In genomic region chr1:53294557-53294956, GRCh38 we compare ENCODE assay signal across 9 cellular contexts. TPM values are rescaled to one million over a fixed set of nuclear protein-coding genes. Genes with fewer than 3 reads are reported as not detected.
DNase-seq lines count a peak whose midpoint lies in the region; ATAC-seq, FAIRE-seq and TF ChIP-seq lines count a peak whose summit lies in the region.
"Had no signal": no experiment of that assay in that cellular context is flagged by ENCODE, and none has a peak within 500 bp of the region (broad histone marks: within the 10 kb centered on the region; RNA-seq: fewer than 3 reads in every experiment).

No MANE protein-coding gene starts in this region.

- peak; percentile 58 for FAIRE-seq in keratinocyte (lab: Jason Lieb, UNC)

- H3K9me1 ChIP-seq in keratinocyte (ENCODE audit: control insufficient read depth, extremely low read depth, insufficient read depth, low read length) = no peaks in the 10 kb centered on the region

- H3K79me2 ChIP-seq in SK-N-SH (ENCODE audit: insufficient read depth) (no peaks in the 10 kb centered on the region), keratinocyte (ENCODE audit: control insufficient read depth, insufficient read depth, low read length) (peaks cover 21% of the 10 kb centered on the region)

- H3K27me3 Mint-ChIP-seq in activated T-cell treated with anti-CD3 and anti-CD28 coated beads, Interleukin-2, amount 50 U/mL, for 24 hours = no peaks in the 10 kb centered on the region

- no peaks in the 10 kb centered on the region for H4K20me1 ChIP-seq in SK-N-SH (ENCODE audit: insufficient read depth)
- H4K20me1 ChIP-seq in keratinocyte (ENCODE audit: control insufficient read depth, extremely low read depth, insufficient read depth, low read length) = no peaks in the 10 kb centered on the region

- TF ChIP-seq CTCF in SK-N-SH (IDR thresholded peaks at IDR 0.05) = no peak
- no peak for TF ChIP-seq CTCF in keratinocyte (optimal IDR thresholded peaks at IDR 0.05 in 1 of 3, IDR thresholded peaks at IDR 0.05 in 1 of 3, conservative IDR thresholded peaks at IDR 0.05 in 1 of 3; ENCODE audit: extremely low read depth in 1 of 3, insufficient read depth in 2 of 3, low read length in 3 of 3)
- TF ChIP-seq CTCF in thoracic aorta (IDR thresholded peaks at IDR 0.05) = no peak
- TF ChIP-seq CTCF in colonic mucosa (IDR thresholded peaks at IDR 0.05) = no peak
- no peak for TF ChIP-seq CTCF in prostate gland (IDR thresholded peaks at IDR 0.05)

- H3K27me3 ChIP-seq in SK-N-SH (ENCODE audit: insufficient read depth) (no peaks in the 10 kb centered on the region), keratinocyte (ENCODE audit: control insufficient read depth, extremely low read depth, insufficient read depth, low read length) (no peaks in the 10 kb centered on the region), thoracic aorta (replicated peaks; ENCODE audit: insufficient read depth) (no peaks in the 10 kb centered on the region), colonic mucosa (no peaks in the 10 kb centered on the region), prostate gland (replicated peaks; ENCODE audit: insufficient read depth) (no peaks in the 10 kb centered on the region)
- H3K27me3 ChIP-seq: vagina had no signal

- no peaks in the 10 kb centered on the region for H3K9me3 Mint-ChIP-seq in activated T-cell treated with anti-CD3 and anti-CD28 coated beads, Interleukin-2, amount 50 U/mL, for 24 hours

- TF ChIP-seq RAD21 in SK-N-SH (IDR thresholded peaks at IDR 0.05; ENCODE audit: low read length) = no peak

- intact Hi-C loops in colonic mucosa (cut with DNase I) (no loop called here), prostate gland (cut with DNase I) (no loop called here)

- H3K4me3 ChIP-seq in SK-N-SH (ENCODE audit: low read depth in 2 of 2, low read length in 1 of 2) (no peak overlapping the region), keratinocyte (ENCODE audit: control insufficient read depth in 2 of 3, extremely low read depth in 1 of 3, insufficient read depth in 2 of 3, low read depth in 1 of 3, low read length in 3 of 3) (no peak overlapping the region), thoracic aorta (no peak overlapping the region), colonic mucosa (no peak overlapping the region), prostate gland (no peak overlapping the region)
- H3K4me3 ChIP-seq: vagina had no signal

- DNase-seq in SK-N-SH (no peak), keratinocyte (ENCODE audit: low read depth, low spot score) (no peak), thoracic aorta (ENCODE audit: low spot score) (no peak), colonic mucosa (no peak), prostate gland (ENCODE audit: low spot score) (no peak), cerebellar nuclear complex (lab: John Stamatoyannopoulos, UW) (no peak)
- peak; percentile 56 for DNase-seq in activated T-cell treated with anti-CD3 and anti-CD28 coated beads, Interleukin-2, amount 50 U/mL, for 24 hours

- no peak for TF ChIP-seq POLR2A in prostate gland (IDR thresholded peaks at IDR 0.05)

- H3K36me3 ChIP-seq in SK-N-SH (replicated peaks in 1 of 2; ENCODE audit: control insufficient read depth in 1 of 2, insufficient read depth in 2 of 2, low read length in 1 of 2) = no peaks in the 10 kb centered on the region
- H3K36me3 ChIP-seq in keratinocyte (ENCODE audit: control insufficient read depth in 2 of 2, extremely low read depth in 1 of 2, insufficient read depth in 2 of 2, low read length in 2 of 2) = peaks cover 2 to 3% of the 10 kb centered on the region in 2 experiments
- no peaks in the 10 kb centered on the region for H3K36me3 ChIP-seq in thoracic aorta
- no peaks in the 10 kb centered on the region for H3K36me3 ChIP-seq in colonic mucosa
- no peaks in the 10 kb centered on the region for H3K36me3 ChIP-seq in prostate gland
- H3K36me3 ChIP-seq: vagina had no signal

- H3K9ac ChIP-seq in SK-N-SH = no peak overlapping the region
- H3K9ac ChIP-seq in keratinocyte (ENCODE audit: control insufficient read depth, extremely low read depth, insufficient read depth, low read length) = no peak overlapping the region
- H3K9ac ChIP-seq in colonic mucosa (ENCODE audit: low read depth in 2 of 2, low read length in 2 of 2) = no peak overlapping the region

- no peaks in the 10 kb centered on the region for H3K9me3 ChIP-seq in SK-N-SH
- H3K9me3 ChIP-seq in keratinocyte (ENCODE audit: control insufficient read depth, low read depth, low read length) = no peaks in the 10 kb centered on the region
- no peaks in the 10 kb centered on the region for H3K9me3 ChIP-seq in thoracic aorta
- no peaks in the 10 kb centered on the region for H3K9me3 ChIP-seq in colonic mucosa
- no peaks in the 10 kb centered on the region for H3K9me3 ChIP-seq in prostate gland
- H3K9me3 ChIP-seq: vagina had no signal

- ATAC-seq in SK-N-SH treated with all-trans-retinoic acid at 6 μM for 48 hours (peak; percentile 41; the same call in 2 of the 3 replicates), thoracic aorta (ENCODE audit: insufficient number of reproducible peaks, low FRiP score, low read depth) (no peak)

- peak overlapping the region; percentile 23 for H3K4me3 Mint-ChIP-seq in activated T-cell treated with anti-CD3 and anti-CD28 coated beads, Interleukin-2, amount 50 U/mL, for 24 hours

- no peak for TF ChIP-seq EP300 in SK-N-SH (IDR thresholded peaks at IDR 0.05; ENCODE audit: borderline replicate concordance in 1 of 2, low read depth in 1 of 2, low read length in 1 of 2)

- H2AFZ ChIP-seq in SK-N-SH (ENCODE audit: low read depth) = no peak overlapping the region
- H2AFZ ChIP-seq in keratinocyte (ENCODE audit: control insufficient read depth, low read length) = no peak overlapping the region

- dilution Hi-C loops in keratinocyte (cut with MboI; ENCODE audit: extremely low pct_ligation_motif_present, low sequenced_read_pairs) = no loop called here

- H3K4me1 Mint-ChIP-seq in activated T-cell treated with anti-CD3 and anti-CD28 coated beads, Interleukin-2, amount 50 U/mL, for 24 hours (ENCODE audit: low read depth) = peaks cover 35% of the 10 kb centered on the region

- H3K36me3 Mint-ChIP-seq in activated T-cell treated with anti-CD3 and anti-CD28 coated beads, Interleukin-2, amount 50 U/mL, for 24 hours (ENCODE audit: low read depth) = peaks cover 58% of the 10 kb centered on the region

- H3K27ac ChIP-seq in SK-N-SH (ENCODE audit: low read depth in 2 of 2, low read length in 1 of 2) (no peak overlapping the region; a peak in 1 of 4 replicates), keratinocyte (ENCODE audit: control insufficient read depth, insufficient read depth, low read length) (no peak overlapping the region), thoracic aorta (peak overlapping the region; percentile 80 to 81), colonic mucosa (no peak overlapping the region), prostate gland (peak overlapping the region in 1 of 2 donors; percentile 75)
- H3K27ac ChIP-seq: vagina had no signal

- no peaks in the 10 kb centered on the region for H3F3A ChIP-seq in SK-N-SH (replicated peaks; ENCODE audit: insufficient read depth)

- 90% methylated on average over 8 of the region's 8 CpGs for WGBS in SK-N-SH (ENCODE audit: low lambda C conversion rate)
- 66% methylated on average over 8 of the region's 8 CpGs for WGBS in prostate gland

- peak overlapping the region; percentile 83 for H3K27ac Mint-ChIP-seq in activated T-cell treated with anti-CD3 and anti-CD28 coated beads, Interleukin-2, amount 50 U/mL, for 24 hours

- no peak overlapping the region for H3K4me2 ChIP-seq in SK-N-SH
- H3K4me2 ChIP-seq in keratinocyte (ENCODE audit: control insufficient read depth, extremely low read depth, insufficient read depth, low read depth, low read length) = no peak overlapping the region

- CTCF ChIA-PET in SK-N-SH (lab: Yijun Ruan, JAX) = interaction anchor here (1.4 to 3.3 kb wide), 3 partner anchors 16 to 98 kb away, joined by 3 to 21 read pairs (median 14); no protein-coding TSS in a partner anchor

- peaks cover 4 to 64% of the 10 kb centered on the region in 2 experiments; a peak in 3 of 4 replicates for H3K4me1 ChIP-seq in SK-N-SH (ENCODE audit: control insufficient read depth in 1 of 2, insufficient read depth in 2 of 2, low read depth in 1 of 2, low read length in 1 of 2)
- H3K4me1 ChIP-seq in keratinocyte (ENCODE audit: control insufficient read depth, extremely low read depth, insufficient read depth, low read length) = peaks cover 10% of the 10 kb centered on the region
- peaks cover 45 to 51% of the 10 kb centered on the region in 2 donors for H3K4me1 ChIP-seq in thoracic aorta (ENCODE audit: control insufficient read depth in 1 of 2, low read depth in 2 of 2)
- H3K4me1 ChIP-seq in colonic mucosa = no peaks in the 10 kb centered on the region
- peaks cover 7% of the 10 kb centered on the region for H3K4me1 ChIP-seq in prostate gland (replicated peaks)

- POLR2A ChIA-PET in SK-N-SH (lab: Yijun Ruan, JAX) = no interaction called here

- no peaks in the 10 kb centered on the region for H3K9me2 ChIP-seq in SK-N-SH

RNA-seq across cellular contexts. Expression of gene LRP8, which starts 33.3 kb away (rescaled TPM):
- polyA plus RNA-seq in SK-N-SH (2012; rRNA removed) (19.9 and 24.9 TPM in 2 replicates), keratinocyte (15.2 to 33.7 TPM (median 31.0 TPM) in 3 replicates)
- polyA plus RNA-seq in SK-N-SH (2012; cell fraction: cytosol; rRNA removed) = 9.2 and 17.3 TPM in 2 replicates
- 55.4 and 62.4 TPM in 2 replicates for polyA plus RNA-seq in SK-N-SH (2012; cell fraction: nucleus; rRNA removed)
- 5.8 TPM for polyA plus RNA-seq in keratinocyte (2011; ENCODE audit: low read depth)
- 9.2 and 9.7 TPM in 2 replicates for polyA plus RNA-seq in keratinocyte (2011; cell fraction: cytosol; rRNA removed)
- 63.6 and 77.0 TPM in 2 replicates for polyA plus RNA-seq in keratinocyte (2011; cell fraction: nucleus; rRNA removed)
- polyA plus RNA-seq in keratinocyte (2012; ENCODE audit: low replicate concordance) = 2.5 and 19.9 TPM in 2 replicates
- polyA minus RNA-seq in keratinocyte = 35.3 to 85.4 TPM (median 82.2 TPM) in 3 replicates
- 13.6 TPM for polyA minus RNA-seq in keratinocyte (2011; cell fraction: cytosol; rRNA and poly(A)+ RNA removed)
- 24.8 and 46.0 TPM in 2 replicates for polyA minus RNA-seq in keratinocyte (2011; cell fraction: nucleus; rRNA and poly(A)+ RNA removed)
- total RNA-seq in thoracic aorta (10 to 100 TPM; 14.1 to 24.1 TPM), colonic mucosa (10 to 100 TPM in 1 of 2 donors, 1 to 10 TPM in 1; 4.7 to 15.3 TPM), prostate gland (100 to 1,000 TPM in 1 of 2 donors, 1 to 10 TPM in 1; 6.7 to 130 TPM)

RNA-seq across cellular contexts. Expression of gene MAGOH, which starts 56.2 kb away (rescaled TPM):
- polyA plus RNA-seq in SK-N-SH (2012; rRNA removed) = 26.5 and 31.1 TPM in 2 replicates
- polyA plus RNA-seq in SK-N-SH (2012; cell fraction: cytosol; rRNA removed) = 48.1 and 71.8 TPM in 2 replicates
- polyA plus RNA-seq in SK-N-SH (2012; cell fraction: nucleus; rRNA removed) = 2.6 and 5.8 TPM in 2 replicates
- polyA plus RNA-seq in keratinocyte = 26.7 to 104 TPM (median 44.5 TPM) in 3 replicates
- polyA plus RNA-seq in keratinocyte (2011; ENCODE audit: low read depth) = 35.4 TPM
- 18.7 and 27.4 TPM in 2 replicates for polyA plus RNA-seq in keratinocyte (2011; cell fraction: cytosol; rRNA removed)
- 10.3 and 23.9 TPM in 2 replicates for polyA plus RNA-seq in keratinocyte (2011; cell fraction: nucleus; rRNA removed)
- polyA plus RNA-seq in keratinocyte (2012; ENCODE audit: low replicate concordance) = 53.5 and 92.0 TPM in 2 replicates
- polyA minus RNA-seq in keratinocyte = 4.3 to 22.5 TPM (median 15.2 TPM) in 3 replicates
- 7.1 TPM for polyA minus RNA-seq in keratinocyte (2011; cell fraction: cytosol; rRNA and poly(A)+ RNA removed)
- 4.4 and 11.8 TPM in 2 replicates for polyA minus RNA-seq in keratinocyte (2011; cell fraction: nucleus; rRNA and poly(A)+ RNA removed)
- 10 to 100 TPM in 1 of 2 donors, 1 to 10 TPM in 1; 9.5 to 21.8 TPM for total RNA-seq in thoracic aorta
- total RNA-seq in colonic mucosa = 10 to 100 TPM; 34.0 to 49.7 TPM
- total RNA-seq in prostate gland = 10 to 100 TPM; 23.0 to 36.1 TPM

Comparison
In these comparisons a context has a peak if more than half of its experiments do, and no peak if none do; other contexts are left out.
1. H3K27ac ChIP-seq: peak in thoracic aorta (2 of 2); none in SK-N-SH (0 of 2), keratinocyte (single experiment) and colonic mucosa (single experiment).